ENCODE assay signal across 12 cellular contexts in genomic region chr10:5710854-5711253, GRCh38. TPM values are rescaled to one million over a fixed set of nuclear protein-coding genes. Genes with fewer than 3 reads are reported as not detected.
DNase-seq lines count a peak whose midpoint lies in the region; ATAC-seq and TF ChIP-seq lines count a peak whose summit lies in the region.
"Had no signal": no experiment of that assay in that cellular context is flagged by ENCODE, and none has a peak within 500 bp of the region (broad histone marks: within the 10 kb centered on the region; RNA-seq: fewer than 3 reads in every experiment).

No MANE protein-coding gene starts in this region.

- H3K27me3 ChIP-seq in SU-DHL-6 (ENCODE audit: low read length): no peaks in the 10 kb centered on the region
- H3K27me3 ChIP-seq in suprapubic skin: no peaks in the 10 kb centered on the region
- H3K27me3 ChIP-seq: BE2C, tibial artery had no signal

- H3K4me1 ChIP-seq in suprapubic skin: peaks cover 3% of the 10 kb centered on the region
- H3K4me1 ChIP-seq: BE2C had no signal

- no peaks in the 10 kb centered on the region for H3K27me3 Mint-ChIP-seq in activated naive CD4-positive, alpha-beta T cell treated with anti-CD3 and anti-CD28 coated beads, Interleukin-2, amount 50 U/mL, for 24 hours
- peaks cover 0 to 2% (median 1%) of the 10 kb centered on the region in 3 donors for H3K27me3 Mint-ChIP-seq in immature natural killer cell (ENCODE audit: low read depth in 3 of 3)
- H3K27me3 Mint-ChIP-seq: dendritic cell treated with granulocyte-macrophage colony-stimulating factor and Interleukin-4, amounts not matched to agents 40 ng/mL and 50 ng/mL, for 4 days had no signal

- H3K79me2 ChIP-seq in SU-DHL-6 (ENCODE audit: insufficient read depth, low read length): peaks cover 100% of the 10 kb centered on the region

- no peak for DNase-seq in activated naive CD4-positive, alpha-beta T cell treated with Interleukin-2 at 50 U/mL for 16 hours
- peak in 2 of 3 donors; percentile 7 to 10 for DNase-seq in immature natural killer cell
- no peak for DNase-seq in suprapubic skin (ENCODE audit: low spot score in 2 of 2)
- DNase-seq in activated effector memory CD4-positive, alpha-beta T cell treated with Interleukin-2 at 50 U/mL for 16 hours: no peak
- DNase-seq in NCI-H748 treated with DMSO at 0.1 percent for 48 hours (lab: John Stamatoyannopoulos, UW): no peak
- DNase-seq: BE2C; stimulated activated CD4-positive, alpha-beta T cell treated with anti-CD3 and anti-CD28 coated beads, Interleukin-4, amount 100 ng/mL, for 4 hours; tibial artery had no signal

- H2AFZ ChIP-seq in SU-DHL-6 (ENCODE audit: low read depth, low read length, severe bottlenecking): no peak overlapping the region

- H3F3A ChIP-seq in SU-DHL-6 (ENCODE audit: insufficient read depth): peaks cover 81% of the 10 kb centered on the region

- no peak for TF ChIP-seq POLR2A in suprapubic skin (IDR thresholded peaks at IDR 0.05)

- H3K27ac ChIP-seq in SU-DHL-6 (ENCODE audit: low read depth, low read length): peak overlapping the region; percentile 80
- H3K27ac ChIP-seq in suprapubic skin: no peak overlapping the region
- H3K27ac ChIP-seq: tibial artery had no signal

- H3K9me3 Mint-ChIP-seq in activated naive CD4-positive, alpha-beta T cell treated with anti-CD3 and anti-CD28 coated beads, Interleukin-2, amount 50 U/mL, for 24 hours: no peaks in the 10 kb centered on the region
- H3K9me3 Mint-ChIP-seq in immature natural killer cell: no peaks in the 10 kb centered on the region
- H3K9me3 Mint-ChIP-seq: dendritic cell treated with granulocyte-macrophage colony-stimulating factor and Interleukin-4, amounts not matched to agents 40 ng/mL and 50 ng/mL, for 4 days had no signal

- H3K36me3 ChIP-seq in SU-DHL-6 (ENCODE audit: low read length): peaks cover 11% of the 10 kb centered on the region; the same call in 1 of the 2 replicates
- no peaks in the 10 kb centered on the region for H3K36me3 ChIP-seq in suprapubic skin
- H3K36me3 ChIP-seq: BE2C, tibial artery had no signal

- no peak for TF ChIP-seq EP300 in suprapubic skin (IDR thresholded peaks at IDR 0.05)

- H4K20me1 ChIP-seq in SU-DHL-6 (ENCODE audit: low read depth, low read length): peaks cover 47% of the 10 kb centered on the region

- H3K4me3 ChIP-seq in SU-DHL-6 (ENCODE audit: insufficient read depth, low read length, poor library complexity, severe bottlenecking): peak overlapping the region; percentile 8
- peak overlapping the region; percentile 8 for H3K4me3 ChIP-seq in suprapubic skin
- H3K4me3 ChIP-seq: tibial artery had no signal

- peaks cover 93% of the 10 kb centered on the region for H3K4me1 Mint-ChIP-seq in activated naive CD4-positive, alpha-beta T cell treated with anti-CD3 and anti-CD28 coated beads, Interleukin-2, amount 50 U/mL, for 24 hours
- peaks cover 36 to 79% of the 10 kb centered on the region in 2 donors for H3K4me1 Mint-ChIP-seq in immature natural killer cell

- peak overlapping the region; percentile 90 for H3K4me2 ChIP-seq in SU-DHL-6 (ENCODE audit: low read depth, low read length, poor library complexity, severe bottlenecking)

- no peak for ATAC-seq in HG03460 (IDR thresholded peaks at IDR 0.05; ENCODE audit: unreplicated experiment)

- no peak overlapping the region for H3K27ac Mint-ChIP-seq in activated naive CD4-positive, alpha-beta T cell treated with anti-CD3 and anti-CD28 coated beads, Interleukin-2, amount 50 U/mL, for 24 hours
- H3K27ac Mint-ChIP-seq in immature natural killer cell: peak overlapping the region; percentile 76 to 90 (median 88)

- H3K9me3 ChIP-seq in SU-DHL-6 (ENCODE audit: insufficient read depth, low read length) (no peaks in the 10 kb centered on the region), suprapubic skin (no peaks in the 10 kb centered on the region)
- H3K9me3 ChIP-seq: BE2C, tibial artery had no signal

- peak overlapping the region; percentile 85 for H3K4me3 Mint-ChIP-seq in activated naive CD4-positive, alpha-beta T cell treated with anti-CD3 and anti-CD28 coated beads, Interleukin-2, amount 50 U/mL, for 24 hours
- H3K4me3 Mint-ChIP-seq in immature natural killer cell: peak overlapping the region; percentile 73 to 84 (median 81)
- H3K4me3 Mint-ChIP-seq: dendritic cell treated with granulocyte-macrophage colony-stimulating factor and Interleukin-4, amounts not matched to agents 40 ng/mL and 50 ng/mL, for 4 days had no signal

- H3K9ac ChIP-seq in SU-DHL-6 (ENCODE audit: low read length): peak overlapping the region; percentile 27; the same call in 1 of the 2 replicates

- H3K9me2 ChIP-seq in SU-DHL-6 (replicated peaks; ENCODE audit: insufficient read depth, low read length): no peaks in the 10 kb centered on the region

- 48% methylated on average over 1 of the region's 1 CpG for WGBS in suprapubic skin

- no peak for TF ChIP-seq CTCF in SU-DHL-6 (IDR thresholded peaks at IDR 0.05; ENCODE audit: insufficient read depth, low read length, poor library complexity, severe bottlenecking)
- no peak for TF ChIP-seq CTCF in suprapubic skin (IDR thresholded peaks at IDR 0.05)

- peaks cover 9% of the 10 kb centered on the region for H3K36me3 Mint-ChIP-seq in activated naive CD4-positive, alpha-beta T cell treated with anti-CD3 and anti-CD28 coated beads, Interleukin-2, amount 50 U/mL, for 24 hours
- H3K36me3 Mint-ChIP-seq in immature natural killer cell: no peaks in the 10 kb centered on the region

RNA-seq across cellular contexts. Expression of gene TASOR2, which starts 26.2 kb away (rescaled TPM):
- polyA plus RNA-seq in immature natural killer cell: 10 to 100 TPM in 2 of 3 donors, under 1 TPM in 1; 0.27 to 20.1 (median 13.7) TPM
- total RNA-seq in suprapubic skin: 10 to 100 TPM; 49.8 to 78.3 (median 59.9) TPM

RNA-seq across cellular contexts. Expression of gene ASB13, which starts 44.5 kb away (rescaled TPM):
- polyA plus RNA-seq in immature natural killer cell: 1 to 10 TPM in 2 of 3 donors, not detected in 1; 2.8 to 4.1 TPM
- 10 to 100 TPM; 11.6 to 18.6 (median 16.5) TPM for total RNA-seq in suprapubic skin

Comparison
In these comparisons a context has a peak if more than half of its experiments do, and no peak if none do; other contexts are left out.
1. DNase-seq: peak in immature natural killer cell (2 of 3); none in activated naive CD4-positive, alpha-beta T cell treated with Interleukin-2 at 50 U/mL for 16 hours (single experiment), suprapubic skin (0 of 2), activated effector memory CD4-positive, alpha-beta T cell treated with Interleukin-2 at 50 U/mL for 16 hours (single experiment) and NCI-H748 treated with DMSO at 0.1 percent for 48 hours (single experiment).